ENCODE assay signal across 13 cellular contexts in genomic region chr9:108551030-108551964, GRCh38.
DNase-seq lines count a peak whose midpoint lies in the region; ATAC-seq, FAIRE-seq and TF ChIP-seq lines count a peak whose summit lies in the region.
"Had no signal": no experiment of that assay in that cellular context is flagged by ENCODE, and none has a peak within 500 bp of the region (broad histone marks: within the 10 kb centered on the region; RNA-seq: fewer than 3 reads in every experiment).

No MANE protein-coding gene starts in this region.

- H3K79me2 ChIP-seq in keratinocyte (ENCODE audit: control insufficient read depth, insufficient read depth, low read length), result no peaks in the 10 kb centered on the region

- H3K27ac ChIP-seq in A549 (peak overlapping the region in 1 of 2 experiments; percentile 59; a peak in 3 of 6 replicates), adrenal gland (peak overlapping the region in 2 of 5 donors; percentile 24 to 53), keratinocyte (ENCODE audit: control insufficient read depth, insufficient read depth, low read length) (peak overlapping the region; percentile 95)

- H3K9me3 ChIP-seq in A549 (no peaks in the 10 kb centered on the region), adrenal gland (replicated peaks in 1 of 3) (no peaks in the 10 kb centered on the region), keratinocyte (ENCODE audit: control insufficient read depth, low read depth, low read length) (no peaks in the 10 kb centered on the region)

- CTCF ChIA-PET in A549 (lab: Yijun Ruan, JAX), result interaction anchor here (0.8 to 5.6 kb wide), 7 partner anchors 10 to 1070 kb away, joined by 3 to 27 read pairs (median 3); no protein-coding TSS in a partner anchor

- FAIRE-seq in A549 (lab: Jason Lieb, UNC), result peak; percentile 68
- peak; percentile 99 for FAIRE-seq in keratinocyte (lab: Jason Lieb, UNC)
- FAIRE-seq: GM18507, K562 had no signal

- H4K20me1 ChIP-seq in keratinocyte (ENCODE audit: control insufficient read depth, extremely low read depth, insufficient read depth, low read length), result no peaks in the 10 kb centered on the region

- no peak for TF ChIP-seq RAD21 in A549 (conservative IDR thresholded peaks at IDR 0.05 in 1 of 2, IDR thresholded peaks at IDR 0.05 in 1 of 2)

- ATAC-seq in A549 (peak; percentile 87 to 88), GM19395 (IDR thresholded peaks at IDR 0.05; ENCODE audit: unreplicated experiment) (no peak)
- ATAC-seq: K562 had no signal

- dilution Hi-C loops in keratinocyte (cut with MboI; ENCODE audit: extremely low pct_ligation_motif_present, low sequenced_read_pairs), result no loop called here

- 25% methylated on average over 13 of the region's 13 CpGs for WGBS in A549 (ENCODE audit: missing lambda C conversion rate)
- WGBS in adrenal gland, 4 donors, result 45 to 65% (median 50%) methylated on average over 13 of the region's 13 CpGs

- intact Hi-C loops in adrenal gland (cut with DNase I), result no loop called here

- TF ChIP-seq POLR2A in A549 (IDR thresholded peaks at IDR 0.05; ENCODE audit: low read length) (no peak), adrenal gland (IDR thresholded peaks at IDR 0.05) (no peak)

- no peak overlapping the region for H2AFZ ChIP-seq in keratinocyte (ENCODE audit: control insufficient read depth, low read length)

- no peaks in the 10 kb centered on the region for H3K27me3 ChIP-seq in adrenal gland
- H3K27me3 ChIP-seq in keratinocyte (ENCODE audit: control insufficient read depth, extremely low read depth, insufficient read depth, low read length), result no peaks in the 10 kb centered on the region

- H3K4me1 ChIP-seq in A549 (peaks cover 30% of the 10 kb centered on the region), adrenal gland (replicated peaks in 1 of 2) (peaks cover 0 to 10% of the 10 kb centered on the region in 2 donors), keratinocyte (ENCODE audit: control insufficient read depth, extremely low read depth, insufficient read depth, low read length) (peaks cover 54% of the 10 kb centered on the region)

- no peak overlapping the region for H3K4me3 ChIP-seq in A549
- H3K4me3 ChIP-seq in adrenal gland, result no peak overlapping the region
- H3K4me3 ChIP-seq in keratinocyte (ENCODE audit: control insufficient read depth in 2 of 3, extremely low read depth in 1 of 3, insufficient read depth in 2 of 3, low read depth in 1 of 3, low read length in 3 of 3), result no peak overlapping the region
- H3K4me3 ChIP-seq: K562 had no signal

- DNase-seq in A549 (ENCODE audit: low read depth in 1 of 2, low spot score in 1 of 2) (peak; percentile 33 to 40), HPDE6-E6E7 (ENCODE audit: extremely low spot score) (peak; percentile 80), adrenal gland (peak in 6 of 7 donors; percentile 25 to 61 (median 42)), keratinocyte (ENCODE audit: low read depth, low spot score) (peak; percentile 83), superior temporal gyrus (ENCODE audit: extremely low spot score) (no peak), cerebellar cortex (ENCODE audit: low spot score) (no peak)
- no peak for DNase-seq in activated CD4-positive, alpha-beta T cell treated with anti-CD3 and anti-CD28 coated beads for 1 hour
- DNase-seq: activated T-cell treated with anti-CD3 and anti-CD28 coated beads, Interleukin-2, amount 50 U/mL, for 48 hours; C1 segment of cervical spinal cord; endodermal cell had no signal

- H3K36me3 ChIP-seq in adrenal gland (replicated peaks in 1 of 2) (no peaks in the 10 kb centered on the region), keratinocyte (ENCODE audit: control insufficient read depth in 2 of 2, extremely low read depth in 1 of 2, insufficient read depth in 2 of 2, low read length in 2 of 2) (no peaks in the 10 kb centered on the region)

- TF ChIP-seq EP300 in A549 (IDR thresholded peaks at IDR 0.05), result no peak

- H3K9ac ChIP-seq in keratinocyte (ENCODE audit: control insufficient read depth, extremely low read depth, insufficient read depth, low read length), result peak overlapping the region; percentile 75

- H3K4me2 ChIP-seq in A549 (peak overlapping the region; percentile 68), keratinocyte (ENCODE audit: control insufficient read depth, extremely low read depth, insufficient read depth, low read depth, low read length) (peak overlapping the region; percentile 49)

- H3K9me1 ChIP-seq in keratinocyte (ENCODE audit: control insufficient read depth, extremely low read depth, insufficient read depth, low read length), result no peaks in the 10 kb centered on the region

- TF ChIP-seq CTCF in A549 (IDR thresholded peaks at IDR 0.05), result no peak
- TF ChIP-seq CTCF in adrenal gland (IDR thresholded peaks at IDR 0.05), result no peak
- no peak for TF ChIP-seq CTCF in keratinocyte (optimal IDR thresholded peaks at IDR 0.05 in 1 of 3, IDR thresholded peaks at IDR 0.05 in 1 of 3, conservative IDR thresholded peaks at IDR 0.05 in 1 of 3; ENCODE audit: extremely low read depth in 1 of 3, insufficient read depth in 2 of 3, low read length in 3 of 3)

- POLR2A ChIA-PET in A549 (lab: Yijun Ruan, JAX), result interaction anchor here (0.6 kb wide), 1 partner anchor 14 kb away, joined by 3 read pairs; no protein-coding TSS in a partner anchor

TF ChIP-seq in A549, 52 proteins besides CTCF, POLR2A, EP300 and RAD21:
- TF ChIP-seq BCL3 (IDR thresholded peaks at IDR 0.05) (no peak), CEBPB (IDR thresholded peaks at IDR 0.05) (0 out of 4 replicates have a peak, but pooled peaks of 1 of the 2 experiments have one; percentile 30), JUN (IDR thresholded peaks at IDR 0.05) (no peak), FOSL2 (IDR thresholded peaks at IDR 0.05) (0 out of 2 replicates have a peak, but pooled peaks have one; percentile 28), FOSL2 (CRISPR knock-in tag; IDR thresholded peaks at IDR 0.05) (peak; percentile 63)

Comparison
In these comparisons a context has a peak if more than half of its experiments do, and no peak if none do; other contexts are left out.
1. DNase-seq: peak in A549 (2 of 2), HPDE6-E6E7 (single experiment), adrenal gland (6 of 7) and keratinocyte (single experiment); none in activated CD4-positive, alpha-beta T cell treated with anti-CD3 and anti-CD28 coated beads for 1 hour (single experiment), superior temporal gyrus (single experiment) and cerebellar cortex (single experiment).